ENCODE assay signal across 9 cellular contexts in the genomic region with DNA sequence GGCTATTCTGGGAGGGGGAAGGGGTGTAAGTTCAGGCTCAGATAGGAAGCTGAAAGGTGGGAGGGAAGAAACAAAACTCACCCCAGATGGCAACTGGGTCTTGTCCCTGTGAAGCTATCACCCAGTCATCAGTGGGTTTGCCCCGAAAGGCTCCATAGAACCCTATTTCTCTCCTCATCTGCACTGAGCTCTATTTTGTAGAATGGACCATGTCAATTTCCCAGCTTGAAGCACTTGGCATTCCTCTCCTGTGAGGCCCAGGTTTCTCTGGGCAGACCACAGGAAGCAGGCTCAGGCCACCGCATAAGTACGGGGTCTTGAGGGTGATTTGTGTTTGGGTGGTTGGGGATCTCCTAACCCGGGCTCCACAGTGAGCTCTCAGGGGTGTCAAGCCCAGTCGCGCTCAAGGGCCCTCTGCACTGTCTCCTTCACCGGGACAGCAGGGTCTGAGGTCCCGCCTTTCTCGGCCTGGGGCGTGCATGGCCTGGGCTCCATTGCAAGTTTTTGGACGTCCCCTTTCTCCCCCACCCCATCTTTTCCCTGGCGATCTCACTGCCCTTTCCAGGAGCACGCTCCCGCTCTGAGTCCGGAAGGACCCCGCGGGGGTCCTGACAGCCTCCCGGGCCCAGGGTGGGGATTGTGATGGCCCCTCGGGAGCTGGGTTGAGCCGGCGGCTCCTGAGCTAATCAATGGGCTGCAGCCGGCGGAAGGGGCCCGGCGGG. TPM values are rescaled to one million over a fixed set of nuclear protein-coding genes. Genes with fewer than 3 reads are reported as not detected.
A peak's percentile ranks its signal among the peaks of the same experiment; 100 is the strongest.
DNase-seq lines count a peak whose midpoint lies in the region; TF ChIP-seq lines count a peak whose summit lies in the region.
"Had no signal": no experiment of that assay in that cellular context is flagged by ENCODE, and none has a peak within 500 bp of the region (broad histone marks: within the 10 kb centered on the region; RNA-seq: fewer than 3 reads in every experiment).

No MANE protein-coding gene starts in this region.

- H3K9me3 ChIP-seq in colonic mucosa (no peaks in the 10 kb centered on the region), mononuclear cell (ENCODE audit: low read depth, low read length) (no peaks in the 10 kb centered on the region), tibial artery (no peaks in the 10 kb centered on the region)

- TF ChIP-seq CTCF in colonic mucosa (IDR thresholded peaks at IDR 0.05) = no peak
- TF ChIP-seq CTCF in tibial artery (IDR thresholded peaks at IDR 0.05) = no peak

- H3K4me3 ChIP-seq in colonic mucosa (peak overlapping the region; percentile 51), mononuclear cell (ENCODE audit: low read length) (peak overlapping the region; percentile 18), tibial artery (peak overlapping the region; percentile 62 to 70)

- peaks cover 24% of the 10 kb centered on the region for H3K4me1 Mint-ChIP-seq in activated naive CD4-positive, alpha-beta T cell treated with anti-CD3 and anti-CD28 coated beads for 36 hours (ENCODE audit: low read depth)

- H3K36me3 Mint-ChIP-seq in activated naive CD4-positive, alpha-beta T cell treated with anti-CD3 and anti-CD28 coated beads for 36 hours (ENCODE audit: low read depth) = no peaks in the 10 kb centered on the region

- H3K27me3 Mint-ChIP-seq in activated naive CD4-positive, alpha-beta T cell treated with anti-CD3 and anti-CD28 coated beads for 36 hours (ENCODE audit: low read depth) = peaks cover 26% of the 10 kb centered on the region

- CTCF ChIA-PET in activated naive CD4-positive, alpha-beta T cell treated with anti-CD3 and anti-CD28 coated beads for 36 hours (lab: Charles Lee) = interaction anchor here (0.5 to 7.7 kb wide), 5 partner anchors 25 to 288 kb away, joined by 3 to 81 read pairs (median 19); partner anchors contain the start of genes SMYD5 and SPR

- no peak for DNase-seq in activated naive CD4-positive, alpha-beta T cell treated with anti-CD3 and anti-CD28 coated beads for 36 hours
- DNase-seq in activated naive CD4-positive, alpha-beta T cell (lab: John Stamatoyannopoulos, UW) = no peak
- DNase-seq in colonic mucosa (no peak), tibial artery (no peak), NCI-H774 (lab: John Stamatoyannopoulos, UW) (no peak), medulla oblongata (ENCODE audit: extremely low spot score) (no peak), amniotic stem cell (lab: John Stamatoyannopoulos, UW) (no peak)
- DNase-seq: NCI-H524 treated with DMSO at 0.1 percent for 48 hours had no signal

- intact Hi-C loops in activated naive CD4-positive, alpha-beta T cell treated with anti-CD3 and anti-CD28 coated beads for 36 hours (cut with micrococcal nuclease) = no loop called here
- intact Hi-C loops in colonic mucosa (cut with DNase I) = loop anchor here (5.0 kb wide), 2 partner anchors 183 to 283 kb away; no protein-coding TSS in a partner anchor
- intact Hi-C loops in tibial artery (cut with DNase I; ENCODE audit: low total_unique reads) = loop anchor here (5.0 kb wide), 1 partner anchor 183 kb away; no protein-coding TSS in a partner anchor

- H3K27me3 ChIP-seq in colonic mucosa = peaks cover 18% of the 10 kb centered on the region
- H3K27me3 ChIP-seq in mononuclear cell (ENCODE audit: insufficient read depth, low read length) = peaks cover 47% of the 10 kb centered on the region
- peaks cover 0 to 18% of the 10 kb centered on the region in 2 donors for H3K27me3 ChIP-seq in tibial artery

- H3K27ac ChIP-seq in colonic mucosa (no peak overlapping the region), tibial artery (peak overlapping the region; percentile 81 to 83)

- no peak overlapping the region for H3K27ac Mint-ChIP-seq in activated naive CD4-positive, alpha-beta T cell treated with anti-CD3 and anti-CD28 coated beads for 36 hours

- H3K4me3 Mint-ChIP-seq in activated naive CD4-positive, alpha-beta T cell treated with anti-CD3 and anti-CD28 coated beads for 36 hours = peak overlapping the region; percentile 19

- peak overlapping the region in 1 of 2 donors; percentile 56 for H3K9ac ChIP-seq in colonic mucosa (ENCODE audit: low read depth in 2 of 2, low read length in 2 of 2)

- no peaks in the 10 kb centered on the region for H3K9me3 Mint-ChIP-seq in activated naive CD4-positive, alpha-beta T cell treated with anti-CD3 and anti-CD28 coated beads for 36 hours

- H3K4me1 ChIP-seq in colonic mucosa (no peaks in the 10 kb centered on the region), mononuclear cell (ENCODE audit: insufficient read depth, low read length) (peaks cover 29% of the 10 kb centered on the region), tibial artery (peaks cover 0 to 26% (median 23%) of the 10 kb centered on the region in 4 donors)

- no peaks in the 10 kb centered on the region for H3K36me3 ChIP-seq in colonic mucosa
- H3K36me3 ChIP-seq in tibial artery = no peaks in the 10 kb centered on the region

RNA-seq across cellular contexts. Expression of gene NOTO, which starts 27.3 kb away (rescaled TPM):
- total RNA-seq in activated naive CD4-positive, alpha-beta T cell treated with anti-CD3 and anti-CD28 coated beads for 36 hours = not detected
- total RNA-seq in colonic mucosa (not detected), mononuclear cell (not detected)

RNA-seq across cellular contexts. Expression of gene SMYD5, which starts 38.9 kb away (rescaled TPM):
- total RNA-seq in activated naive CD4-positive, alpha-beta T cell treated with anti-CD3 and anti-CD28 coated beads for 36 hours = 10 to 100 TPM; 37.4 to 39.0 TPM
- total RNA-seq in colonic mucosa = 10 to 100 TPM in 1 of 2 donors, 1 to 10 TPM in 1; 9.4 to 18.9 TPM
- total RNA-seq in mononuclear cell = 29.8 TPM

RNA-seq across cellular contexts. Expression of gene PRADC1, which starts 57.9 kb away (rescaled TPM):
- 10 to 100 TPM; 10.1 to 10.2 TPM for total RNA-seq in activated naive CD4-positive, alpha-beta T cell treated with anti-CD3 and anti-CD28 coated beads for 36 hours
- 10 to 100 TPM; 36.2 to 47.5 TPM for total RNA-seq in colonic mucosa
- total RNA-seq in mononuclear cell = 4.4 TPM

RNA-seq across cellular contexts. Expression of gene CCT7, which starts 59.0 kb away (rescaled TPM):
- 100 to 1,000 TPM; 654 to 705 TPM for total RNA-seq in activated naive CD4-positive, alpha-beta T cell treated with anti-CD3 and anti-CD28 coated beads for 36 hours
- total RNA-seq in colonic mucosa = 100 to 1,000 TPM; 147 to 353 TPM
- 66.3 TPM for total RNA-seq in mononuclear cell
